Comparison of ENCODE assay signal across 8 cellular contexts in the genomic region with DNA sequence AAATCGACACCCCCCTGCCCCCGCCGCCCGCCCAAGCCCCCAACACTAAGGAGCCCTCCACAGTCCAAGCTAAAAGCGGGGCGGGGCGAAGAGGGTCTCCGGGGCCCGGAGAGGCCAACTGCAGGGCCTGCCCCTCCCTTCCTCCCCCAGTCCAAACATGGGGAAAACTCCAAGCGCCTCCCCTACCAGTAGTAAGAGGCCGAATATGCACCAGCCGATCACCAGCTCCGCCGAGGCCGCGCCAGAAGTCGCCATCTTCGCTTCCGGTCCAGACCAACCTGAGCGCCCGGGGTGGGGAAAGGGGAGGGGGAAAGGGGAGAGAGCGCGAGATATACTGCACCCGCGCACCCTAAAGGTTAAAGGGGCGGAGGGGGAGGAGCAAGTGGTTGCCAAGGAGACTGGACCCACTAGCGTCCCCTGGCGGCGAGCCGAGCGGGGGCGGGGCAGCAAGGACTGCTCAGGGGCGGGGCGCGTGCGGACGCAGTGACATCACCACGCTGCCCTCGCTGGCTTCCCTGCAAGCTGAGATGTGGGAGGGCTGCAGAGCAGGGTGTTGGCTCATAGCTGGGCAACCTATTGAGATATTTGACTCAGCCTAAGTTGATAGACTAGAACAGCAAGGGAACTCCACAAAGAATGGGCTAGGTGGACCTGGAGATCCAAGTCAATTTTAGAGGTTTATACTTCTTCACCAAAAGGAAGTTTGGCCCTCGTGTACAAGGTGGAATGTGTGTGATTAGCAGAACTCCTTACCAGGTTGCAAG.
DNase-seq lines count a peak whose midpoint lies in the region; ATAC-seq and FAIRE-seq lines count a peak whose summit lies in the region.

A gene (minus strand): TSS at position 384 of the 764 bp plus-strand sequence. CDS start 129 bp downstream, at position 255.

- peak; percentile 66 for DNase-seq in GM19239 (ENCODE audit: insufficient read length, low spot score)
- peak; percentile 92 to 94 for DNase-seq in NCI-H524 (lab: John Stamatoyannopoulos, UW)
- peak; percentile 97 to 99 for DNase-seq in activated CD4-positive, alpha-beta T cell treated with anti-CD3 and anti-CD28 coated beads for 4 hours
- DNase-seq in kidney glomerular epithelial cell (lab: John Stamatoyannopoulos, UW), result peak; percentile 87
- DNase-seq in stimulated activated CD4-positive, alpha-beta T cell treated with anti-CD3 and anti-CD28 coated beads, Interleukin-1b, Interleukin-23, amount 100 ng/mL, for 1 hour (ENCODE audit: low read depth in 2 of 2), result peak; percentile 97 to 99

- peak; percentile 98 for FAIRE-seq in GM19239 (lab: Jason Lieb, UNC)

- peak within 1 kb of the TSS; percentile 83 for H3K9ac ChIP-seq in BLaER1

- peak; percentile 93 for ATAC-seq in HG03457 (IDR thresholded peaks at IDR 0.05; ENCODE audit: unreplicated experiment)

- no peaks in the 10 kb centered on the region for H3K27me3 ChIP-seq in BLaER1

- H3K4me2 ChIP-seq in BLaER1, result peak within 1 kb of the TSS; percentile 75

- peaks cover 6% of the 10 kb centered on the region; the same call in 1 of the 2 replicates for H3K4me1 ChIP-seq in BLaER1

- H4K20me1 ChIP-seq in BLaER1, result peaks cover 10% of the 10 kb centered on the region

- H3K27ac ChIP-seq in BLaER1 (peak within 1 kb of the TSS; percentile 75), cingulate gyrus (ENCODE audit: low read depth, low read length) (peak within 1 kb of the TSS; percentile 89)

- H3K9me3 ChIP-seq in BLaER1, result no peaks in the 10 kb centered on the region

- H3K4me3 ChIP-seq in BLaER1, result peak within 1 kb of the TSS; percentile 80

- H3K36me3 ChIP-seq in BLaER1, result no peaks in the 10 kb centered on the region

Comparison
In these comparisons a context has a peak if more than half of its experiments do, and no peak if none do; other contexts are left out.
1. Peak in every context shown above with its lines: DNase-seq, ATAC-seq, H3K4me3 ChIP-seq and H3K27ac ChIP-seq.